9 cellular contexts compared by ENCODE assay signal in genomic region chr12:48199784-48200198, GRCh38. TPM values are rescaled to one million over a fixed set of nuclear protein-coding genes. Genes with fewer than 3 reads are reported as not detected.
DNase-seq lines count a peak whose midpoint lies in the region; ATAC-seq and TF ChIP-seq lines count a peak whose summit lies in the region.
"Had no signal": no experiment of that assay in that cellular context is flagged by ENCODE, and none has a peak within 500 bp of the region (broad histone marks: within the 10 kb centered on the region; RNA-seq: fewer than 3 reads in every experiment).

No MANE protein-coding gene starts in this region.

- peak overlapping the region; percentile 87 for H3K27ac Mint-ChIP-seq in CD4-positive, alpha-beta T cell
- peak overlapping the region; percentile 95 to 99 for H3K27ac Mint-ChIP-seq in effector memory CD8-positive, alpha-beta T cell
- H3K27ac Mint-ChIP-seq in neural progenitor cell: peak overlapping the region; percentile 11

- no peak overlapping the region for H3K4me2 ChIP-seq in neural progenitor cell

- H3K27me3 Mint-ChIP-seq in CD4-positive, alpha-beta T cell: peaks cover 2% of the 10 kb centered on the region
- H3K27me3 Mint-ChIP-seq in effector memory CD8-positive, alpha-beta T cell: peaks cover 0 to 4% of the 10 kb centered on the region in 2 donors
- no peaks in the 10 kb centered on the region for H3K27me3 Mint-ChIP-seq in neural progenitor cell (ENCODE audit: insufficient read depth, low read depth)

- ATAC-seq in CD4-positive, alpha-beta T cell (ENCODE audit: poor library complexity): no peak
- ATAC-seq in effector memory CD8-positive, alpha-beta T cell (replicated peaks): no peak
- ATAC-seq in GM19351 (IDR thresholded peaks at IDR 0.05; ENCODE audit: unreplicated experiment): no peak

- peaks cover 13% of the 10 kb centered on the region for H3K9me3 Mint-ChIP-seq in CD4-positive, alpha-beta T cell
- H3K9me3 Mint-ChIP-seq in effector memory CD8-positive, alpha-beta T cell: peaks cover 6 to 24% of the 10 kb centered on the region in 2 donors
- peaks cover 21% of the 10 kb centered on the region for H3K9me3 Mint-ChIP-seq in neural progenitor cell

- H3K27ac ChIP-seq in CD4-positive, alpha-beta T cell (ENCODE audit: low read depth, low read length): peak overlapping the region; percentile 96
- no peak overlapping the region for H3K27ac ChIP-seq in neural progenitor cell

- H3K36me3 ChIP-seq in neural progenitor cell: no peaks in the 10 kb centered on the region

- H3K27me3 ChIP-seq in CD4-positive, alpha-beta T cell (ENCODE audit: control insufficient read depth, insufficient read depth, low read length): no peaks in the 10 kb centered on the region
- peaks cover 51% of the 10 kb centered on the region for H3K27me3 ChIP-seq in neural progenitor cell

- no peak for TF ChIP-seq CTCF in CD4-positive, alpha-beta T cell (IDR thresholded peaks at IDR 0.05)
- no peak for TF ChIP-seq CTCF in neural progenitor cell (IDR thresholded peaks at IDR 0.05)

- no peaks in the 10 kb centered on the region for H3K79me2 ChIP-seq in neural progenitor cell (ENCODE audit: low read depth)

- H3K4me1 ChIP-seq in neural progenitor cell: peaks cover 6% of the 10 kb centered on the region

- peak in 2 of 10 experiments; percentile 17 to 28 for DNase-seq in CD4-positive, alpha-beta T cell
- DNase-seq in LoVo (ENCODE audit: low spot score) (peak; percentile 35), neural progenitor cell (ENCODE audit: low spot score) (no peak), CD1c-positive myeloid dendritic cell (ENCODE audit: extremely low spot score) (no peak), NCI-H748 treated with DMSO at 0.1 percent for 48 hours (lab: John Stamatoyannopoulos, UW) (no peak), RKO (ENCODE audit: low spot score) (no peak)
- no peak for DNase-seq in effector memory CD8-positive, alpha-beta T cell
- DNase-seq: amniotic stem cell had no signal

- POLR2A ChIA-PET in CD4-positive, alpha-beta T cell (lab: Charles Lee): interaction anchor here (0.6 to 5.5 kb wide), 23 partner anchors 10 to 1007 kb away, joined by 3 to 73 read pairs (median 6); partner anchors contain the start of genes ASB8, CCDC184, CCNT1 and KANSL2

- H3F3A ChIP-seq in neural progenitor cell (ENCODE audit: low read depth): peaks cover 17% of the 10 kb centered on the region

- H3K9me3 ChIP-seq in CD4-positive, alpha-beta T cell (ENCODE audit: control insufficient read depth, low read length): peaks cover 19% of the 10 kb centered on the region
- no peaks in the 10 kb centered on the region for H3K9me3 ChIP-seq in neural progenitor cell (ENCODE audit: low read depth)

- H3K36me3 Mint-ChIP-seq in CD4-positive, alpha-beta T cell (ENCODE audit: low read depth): peaks cover 66% of the 10 kb centered on the region
- peaks cover 19% of the 10 kb centered on the region for H3K36me3 Mint-ChIP-seq in effector memory CD8-positive, alpha-beta T cell (ENCODE audit: insufficient read depth)
- H3K36me3 Mint-ChIP-seq in neural progenitor cell: peaks cover 17% of the 10 kb centered on the region

- no peaks in the 10 kb centered on the region for H4K20me1 ChIP-seq in neural progenitor cell (ENCODE audit: low read depth)

- no peak overlapping the region for H2AFZ ChIP-seq in neural progenitor cell (replicated peaks)

- CTCF ChIA-PET in CD4-positive, alpha-beta T cell (lab: Charles Lee): interaction anchor here (3.2 to 5.2 kb wide), 2 partner anchors 10 to 16 kb away, joined by 23 to 25 read pairs; partner anchors contain the start of gene CCDC184

- peaks cover 54% of the 10 kb centered on the region for H3K4me1 Mint-ChIP-seq in CD4-positive, alpha-beta T cell (ENCODE audit: low read depth)
- peaks cover 25 to 34% of the 10 kb centered on the region in 2 donors for H3K4me1 Mint-ChIP-seq in effector memory CD8-positive, alpha-beta T cell (ENCODE audit: low read depth in 2 of 2)
- H3K4me1 Mint-ChIP-seq in neural progenitor cell: peaks cover 13% of the 10 kb centered on the region

- H3K4me3 ChIP-seq in neural progenitor cell: no peak overlapping the region

- peak overlapping the region; percentile 86 for H3K4me3 Mint-ChIP-seq in CD4-positive, alpha-beta T cell
- peak overlapping the region; percentile 77 to 91 for H3K4me3 Mint-ChIP-seq in effector memory CD8-positive, alpha-beta T cell
- H3K4me3 Mint-ChIP-seq in neural progenitor cell: peak overlapping the region; percentile 85

- H3K9ac ChIP-seq in neural progenitor cell: no peak overlapping the region

- intact Hi-C loops in CD4-positive, alpha-beta T cell (cut with DNase I, micrococcal nuclease): loop anchor here (5.0 kb wide), 4 partner anchors 88 to 153 kb away; partner anchors contain the start of genes SENP1 (in 1 of the 2) and ZNF641 (in 1 of the 2)

RNA-seq across cellular contexts. Expression of gene OR10AD1, which starts 3.3 kb away (rescaled TPM):
- total RNA-seq in CD4-positive, alpha-beta T cell: not detected
- total RNA-seq in neural progenitor cell (ENCODE audit: low replicate concordance): not detected in 2 replicates

RNA-seq across cellular contexts. Expression of gene CCDC184, which starts 16.3 kb away (rescaled TPM):
- total RNA-seq in CD4-positive, alpha-beta T cell: 1 to 10 TPM in 1 of 2 experiments, under 1 TPM in 1; 0.92 to 1.0 TPM
- 0.28 and 1.1 TPM in 2 replicates for total RNA-seq in neural progenitor cell (ENCODE audit: low replicate concordance)

RNA-seq across cellular contexts. Expression of gene ASB8, which starts 42.5 kb away (rescaled TPM):
- total RNA-seq in CD4-positive, alpha-beta T cell: 10 to 100 TPM; 50.9 TPM
- 4.2 and 5.9 TPM in 2 replicates for total RNA-seq in neural progenitor cell (ENCODE audit: low replicate concordance)

Comparison
In these comparisons a context has a peak if more than half of its experiments do, and no peak if none do; other contexts are left out.
1. H3K27ac Mint-ChIP-seq: peak in every context shown above with its lines; median percentile 97 in effector memory CD8-positive, alpha-beta T cell; 87 in CD4-positive, alpha-beta T cell; 11 in neural progenitor cell.